1 cellular context compared by ENCODE assay signal in the genomic region with DNA sequence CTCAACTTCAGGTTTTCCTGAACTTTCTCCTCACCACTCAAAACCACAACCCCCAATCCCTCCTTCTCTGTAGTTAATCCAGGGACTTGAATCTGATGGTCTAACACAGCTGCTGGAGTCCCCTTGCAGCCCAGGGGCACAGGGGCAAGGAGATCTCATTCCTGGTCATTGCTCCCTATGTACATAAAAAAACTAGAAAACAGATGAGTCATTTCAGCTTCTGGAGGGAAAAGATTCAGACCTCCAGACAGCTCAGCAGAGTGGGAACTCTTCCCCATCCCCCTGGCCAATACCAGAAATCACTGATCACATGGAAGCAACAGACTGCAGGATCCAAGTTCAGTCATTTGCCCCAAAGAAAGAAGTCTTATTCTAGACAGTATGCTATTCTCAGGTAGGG.
TF ChIP-seq lines count a peak whose summit lies in the region.

No MANE protein-coding gene starts in this region.

TF ChIP-seq in HepG2, 621 proteins besides CTCF, POLR2A, EP300 and RAD21:
- no peak for TF ChIP-seq PRMT3 (CRISPR knock-in tag; IDR thresholded peaks at IDR 0.05; ENCODE audit: borderline replicate concordance, low read depth)
- TF ChIP-seq, protein P1, sequence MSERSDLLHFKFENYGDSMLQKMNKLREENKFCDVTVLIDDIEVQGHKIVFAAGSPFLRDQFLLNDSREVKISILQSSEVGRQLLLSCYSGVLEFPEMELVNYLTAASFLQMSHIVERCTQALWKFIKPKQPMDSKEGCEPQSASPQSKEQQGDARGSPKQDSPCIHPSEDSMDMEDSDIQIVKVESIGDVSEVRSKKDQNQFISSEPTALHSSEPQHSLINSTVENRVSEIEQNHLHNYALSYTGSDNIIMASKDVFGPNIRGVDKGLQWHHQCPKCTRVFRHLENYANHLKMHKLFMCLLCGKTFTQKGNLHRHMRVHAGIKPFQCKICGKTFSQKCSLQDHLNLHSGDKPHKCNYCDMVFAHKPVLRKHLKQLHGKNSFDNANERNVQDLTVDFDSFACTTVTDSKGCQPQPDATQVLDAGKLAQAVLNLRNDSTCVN (CRISPR knock-in tag; IDR thresholded peaks at IDR 0.05; ENCODE audit: borderline replicate concordance): 0 out of 2 replicates have a peak, but pooled peaks have one; percentile 44
